In genomic region chr4:8394125-8394524, GRCh38 we compare ENCODE assay signal across 10 cellular contexts. TPM values are rescaled to one million over a fixed set of nuclear protein-coding genes. Genes with fewer than 3 reads are reported as not detected.
A peak's percentile ranks its signal among the peaks of the same experiment; 100 is the strongest.
DNase-seq lines count a peak whose midpoint lies in the region; FAIRE-seq and TF ChIP-seq lines count a peak whose summit lies in the region.
"Had no signal": no experiment of that assay in that cellular context is flagged by ENCODE, and none has a peak within 500 bp of the region (broad histone marks: within the 10 kb centered on the region; RNA-seq: fewer than 3 reads in every experiment).

No MANE protein-coding gene starts in this region.

- no peak for FAIRE-seq in HTR-8/SVneo (lab: Jason Lieb, UNC)

- no peaks in the 10 kb centered on the region for H3K9me3 Mint-ChIP-seq in brain

- TF ChIP-seq CTCF in brain (conservative IDR thresholded peaks at IDR 0.05) (no peak), retinal pigment epithelial cell (conservative IDR thresholded peaks at IDR 0.05; ENCODE audit: low read depth, low read length) (no peak)

- no peaks in the 10 kb centered on the region for H3K27me3 Mint-ChIP-seq in brain

- H3K4me1 Mint-ChIP-seq in brain, result peaks cover 67% of the 10 kb centered on the region

- peak overlapping the region; percentile 45 to 70 (median 59) for H3K4me3 Mint-ChIP-seq in brain

- H3K36me3 Mint-ChIP-seq in brain, result peaks cover 46% of the 10 kb centered on the region

- no peak overlapping the region for H3K4me3 ChIP-seq in retinal pigment epithelial cell (ENCODE audit: low read length)

- DNase-seq in DMS53 treated with DMSO at 0.1 percent for 48 hours (lab: John Stamatoyannopoulos, UW; ENCODE audit: unreplicated experiment) (peak; percentile 34), iris pigment epithelial cell (ENCODE audit: low read depth) (peak; percentile 82), retinal pigment epithelial cell (ENCODE audit: low read depth) (peak; percentile 55), HTR-8/SVneo (ENCODE audit: insufficient read length, low spot score) (no peak), T-helper 1 cell (no peak), iPS-NIHi11 (ENCODE audit: low spot score) (no peak), NCI-H748 treated with DMSO at 0.1 percent for 48 hours (lab: John Stamatoyannopoulos, UW) (no peak)
- DNase-seq: activated CD8-positive, alpha-beta memory T cell treated with anti-CD3 and anti-CD28 coated beads, Interleukin-2, amount 50 U/mL, for 48 hours; OCI-M1 had no signal

- H3K27ac Mint-ChIP-seq in brain, result peak overlapping the region; percentile 55 to 98 (median 94)

RNA-seq across cellular contexts. Expression of gene ACOX3, which starts 46.4 kb away (rescaled TPM):
- 15.2 TPM for polyA plus RNA-seq in brain (ENCODE audit: insufficient read depth, low read depth, low replicate concordance)

RNA-seq across cellular contexts. Expression of gene TRMT44, which starts 46.5 kb away (rescaled TPM):
- 6.3 TPM for polyA plus RNA-seq in brain (ENCODE audit: insufficient read depth, low read depth, low replicate concordance)

Comparison
In these comparisons a context has a peak if more than half of its experiments do, and no peak if none do; other contexts are left out.
1. DNase-seq: peak in DMS53 treated with DMSO at 0.1 percent for 48 hours (single experiment), iris pigment epithelial cell (single experiment) and retinal pigment epithelial cell (single experiment); none in HTR-8/SVneo (single experiment), T-helper 1 cell (0 of 5), iPS-NIHi11 (single experiment) and NCI-H748 treated with DMSO at 0.1 percent for 48 hours (single experiment).